ENCODE assay signal across 9 cellular contexts in genomic region chr9:109499631-109500120, GRCh38. TPM values are rescaled to one million over a fixed set of nuclear protein-coding genes. Genes with fewer than 3 reads are reported as not detected.
DNase-seq lines count a peak whose midpoint lies in the region; ATAC-seq and TF ChIP-seq lines count a peak whose summit lies in the region.
"Had no signal": no experiment of that assay in that cellular context is flagged by ENCODE, and none has a peak within 500 bp of the region (broad histone marks: within the 10 kb centered on the region; RNA-seq: fewer than 3 reads in every experiment).

No MANE protein-coding gene starts in this region.

- 2% methylated on average over 48 of the region's 48 CpGs for WGBS in urinary bladder

- peak; percentile 88 for ATAC-seq in left lobe of liver
- ATAC-seq in GM21825 (IDR thresholded peaks at IDR 0.05; ENCODE audit: unreplicated experiment), result no peak

- peak overlapping the region; percentile 10 for H3K4me3 ChIP-seq in urinary bladder (ENCODE audit: low read depth, low read length)

- CTCF ChIA-PET in GM10248 (lab: Yijun Ruan, JAX), result interaction anchor here (1.3 kb wide), 1 partner anchor 59 kb away, joined by 3 read pairs; no protein-coding TSS in a partner anchor

- DNase-seq in DMS153 treated with DMSO at 0.1 percent for 48 hours (lab: John Stamatoyannopoulos, UW; ENCODE audit: unreplicated experiment), result peak; percentile 12
- DNase-seq in DMS153 (lab: John Stamatoyannopoulos, UW), result no peak
- peak; percentile 32 for DNase-seq in cerebellum (ENCODE audit: low spot score)
- DNase-seq in left lobe of liver (ENCODE audit: low spot score), result peak; percentile 77
- no peak for DNase-seq in NCI-H2107 (lab: John Stamatoyannopoulos, UW)
- no peak for DNase-seq in GM10248 (ENCODE audit: extremely low spot score)

- POLR2A ChIA-PET in GM10248 (lab: Yijun Ruan, JAX), result no interaction called here

- no peaks in the 10 kb centered on the region for H3K4me1 ChIP-seq in urinary bladder (ENCODE audit: insufficient read depth)

- no peak overlapping the region for H3K27ac ChIP-seq in urinary bladder (ENCODE audit: low read depth)
- H3K27ac ChIP-seq: 22Rv1 had no signal

- TF ChIP-seq CTCF in GM10248 (IDR thresholded peaks at IDR 0.05; ENCODE audit: control extremely low read depth, extremely low read depth, low read depth, missing control alignments), result no peak

- no peaks in the 10 kb centered on the region for H3K36me3 ChIP-seq in urinary bladder (ENCODE audit: insufficient read depth)

RNA-seq across cellular contexts. Expression of gene PTPN3, which starts 1.6 kb away (rescaled TPM):
- 3.4 TPM for total RNA-seq in cerebellum
- 14.3 TPM for total RNA-seq in left lobe of liver
- 4.2 TPM for total RNA-seq in urinary bladder
- polyA plus RNA-seq in urinary bladder, result 1.9 TPM

Comparison
In these comparisons a context has a peak if more than half of its experiments do, and no peak if none do; other contexts are left out.
1. DNase-seq: peak in DMS153 treated with DMSO at 0.1 percent for 48 hours (single experiment), cerebellum (single experiment) and left lobe of liver (single experiment); none in DMS153 (single experiment), NCI-H2107 (single experiment) and GM10248 (single experiment).